ENCODE assay signal across 9 cellular contexts in genomic region chr4:105061136-105061696, GRCh38.
A peak's percentile ranks its signal among the peaks of the same experiment; 100 is the strongest.
DNase-seq lines count a peak whose midpoint lies in the region; ATAC-seq, FAIRE-seq and TF ChIP-seq lines count a peak whose summit lies in the region.
"Had no signal": no experiment of that assay in that cellular context is flagged by ENCODE, and none has a peak within 500 bp of the region (broad histone marks: within the 10 kb centered on the region; RNA-seq: fewer than 3 reads in every experiment).

No MANE protein-coding gene starts in this region.

- POLR2A ChIA-PET in PC-9 (lab: Charles Lee; ENCODE audit: unreplicated experiment) = no interaction called here

- H3K4me2 ChIP-seq in PC-9 = peak overlapping the region; percentile 43

- H3K9me3 ChIP-seq in PC-9 (ENCODE audit: insufficient read depth, low read depth) (no peaks in the 10 kb centered on the region), adrenal gland (replicated peaks in 1 of 3) (no peaks in the 10 kb centered on the region), esophagus muscularis mucosa (no peaks in the 10 kb centered on the region)

- H3K9me2 ChIP-seq in PC-9 (ENCODE audit: insufficient read depth) = no peaks in the 10 kb centered on the region

- ATAC-seq in Right ventricle myocardium superior (ENCODE audit: poor library complexity) = peak; percentile 48
- ATAC-seq in Right ventricle myocardium inferior = no peak
- peak; percentile 32 for ATAC-seq in HG03064 (IDR thresholded peaks at IDR 0.05; ENCODE audit: low read depth, unreplicated experiment)

- no peak for TF ChIP-seq CTCF in PC-9 (conservative IDR thresholded peaks at IDR 0.05)
- TF ChIP-seq CTCF in adrenal gland (IDR thresholded peaks at IDR 0.05) = no peak
- TF ChIP-seq CTCF in mesothelial cell of epicardium (IDR thresholded peaks at IDR 0.05; ENCODE audit: unreplicated experiment) = no peak
- no peak for TF ChIP-seq CTCF in esophagus muscularis mucosa (IDR thresholded peaks at IDR 0.05)

- no TSS peak for BruUV-seq in PC-9 (replicated peaks; lab: Mats Ljungman, UMichigan)

- H3K4me3 ChIP-seq in PC-9 = no peak overlapping the region
- H3K4me3 ChIP-seq in adrenal gland = no peak overlapping the region
- no peak overlapping the region for H3K4me3 ChIP-seq in esophagus muscularis mucosa

- H3K27ac Mint-ChIP-seq in mesothelial cell of epicardium = peak overlapping the region; percentile 48

- FAIRE-seq in GM19239 (lab: Jason Lieb, UNC) = no peak
- FAIRE-seq: colon had no signal

- intact Hi-C loops in Right ventricle myocardium superior (cut with DNase I) = no loop called here
- intact Hi-C loops in Right ventricle myocardium inferior (cut with DNase I) = no loop called here
- intact Hi-C loops in PC-9 (cut with micrococcal nuclease; ENCODE audit: unreplicated experiment) = loop anchor here (2.0 to 5.0 kb wide), 2 partner anchors 86 to 411 kb away; partner anchors contain the start of genes PPA2 and TET2
- intact Hi-C loops in adrenal gland (cut with DNase I) = no loop called here
- intact Hi-C loops in esophagus muscularis mucosa (cut with DNase I) = no loop called here

- H3F3A ChIP-seq in PC-9 (ENCODE audit: insufficient read depth, low read depth) = peaks cover 21% of the 10 kb centered on the region; the same call in 1 of the 2 replicates

- H3K4me1 ChIP-seq in PC-9 (replicated peaks; ENCODE audit: insufficient read depth) = peaks cover 17% of the 10 kb centered on the region
- no peaks in the 10 kb centered on the region for H3K4me1 ChIP-seq in adrenal gland (replicated peaks in 1 of 2)
- no peaks in the 10 kb centered on the region for H3K4me1 ChIP-seq in esophagus muscularis mucosa

- H4K20me1 ChIP-seq in PC-9 (ENCODE audit: insufficient read depth) = no peaks in the 10 kb centered on the region

- no peak for TF ChIP-seq EP300 in esophagus muscularis mucosa (IDR thresholded peaks at IDR 0.05)

- peaks cover 11% of the 10 kb centered on the region for H3K4me1 Mint-ChIP-seq in mesothelial cell of epicardium

- CTCF ChIA-PET in PC-9 (lab: Charles Lee) = no interaction called here

- no peak for TF ChIP-seq POLR2A in adrenal gland (IDR thresholded peaks at IDR 0.05)
- TF ChIP-seq POLR2A in esophagus muscularis mucosa (IDR thresholded peaks at IDR 0.05; ENCODE audit: low read depth) = no peak

- H3K27me3 Mint-ChIP-seq in mesothelial cell of epicardium (ENCODE audit: low read depth) = no peaks in the 10 kb centered on the region

- H3K27me3 ChIP-seq in PC-9 (ENCODE audit: insufficient read depth, low read depth) (no peaks in the 10 kb centered on the region), adrenal gland (no peaks in the 10 kb centered on the region), esophagus muscularis mucosa (no peaks in the 10 kb centered on the region)

- WGBS in adrenal gland, 4 donors = 6 to 12% (median 7%) methylated on average over 5 of the region's 5 CpGs
- WGBS in esophagus muscularis mucosa = 34% methylated on average over 5 of the region's 5 CpGs

- H3K9me3 Mint-ChIP-seq in mesothelial cell of epicardium = no peaks in the 10 kb centered on the region

- H3K36me3 ChIP-seq in PC-9 (ENCODE audit: low read depth) (no peaks in the 10 kb centered on the region), adrenal gland (replicated peaks in 1 of 2) (no peaks in the 10 kb centered on the region), esophagus muscularis mucosa (no peaks in the 10 kb centered on the region)

- DNase-seq in Right ventricle myocardium superior = no peak
- no peak for DNase-seq in Right ventricle myocardium inferior (ENCODE audit: missing footprints)
- peak; percentile 36 to 53 for DNase-seq in PC-9
- peak in 6 of 7 donors; percentile 11 to 62 (median 25) for DNase-seq in adrenal gland
- DNase-seq in mesothelial cell of epicardium (ENCODE audit: low spot score in 2 of 2, unreplicated experiment in 2 of 2) = no peak
- DNase-seq in GM19239 (ENCODE audit: insufficient read length, low spot score) = no peak
- DNase-seq in esophagus muscularis mucosa (ENCODE audit: extremely low spot score) = no peak

- H3K4me3 Mint-ChIP-seq in mesothelial cell of epicardium = no peak overlapping the region

- no peak overlapping the region for H2AFZ ChIP-seq in PC-9

- no peaks in the 10 kb centered on the region for H3K36me3 Mint-ChIP-seq in mesothelial cell of epicardium

- H3K79me2 ChIP-seq in PC-9 (ENCODE audit: low read depth) = no peaks in the 10 kb centered on the region

- no peak overlapping the region for H3K27ac ChIP-seq in PC-9
- peak overlapping the region in 3 of 5 donors; percentile 10 to 80 (median 26) for H3K27ac ChIP-seq in adrenal gland
- no peak overlapping the region for H3K27ac ChIP-seq in esophagus muscularis mucosa (replicated peaks in 1 of 4)

Comparison
In these comparisons a context has a peak if more than half of its experiments do, and no peak if none do; other contexts are left out.
1. DNase-seq: peak in PC-9 (2 of 2) and adrenal gland (6 of 7); none in Right ventricle myocardium superior (single experiment), Right ventricle myocardium inferior (single experiment), mesothelial cell of epicardium (0 of 2), GM19239 (single experiment) and esophagus muscularis mucosa (single experiment).
2. H3K27ac ChIP-seq: peak in adrenal gland (3 of 5); none in PC-9 (single experiment) and esophagus muscularis mucosa (0 of 4).